11 cellular contexts compared by ENCODE assay signal in genomic region chr12:52279683-52280318, GRCh38. TPM values are rescaled to one million over a fixed set of nuclear protein-coding genes. Genes with fewer than 3 reads are reported as not detected.
DNase-seq lines count a peak whose midpoint lies in the region; ATAC-seq and TF ChIP-seq lines count a peak whose summit lies in the region.
"Had no signal": no experiment of that assay in that cellular context is flagged by ENCODE, and none has a peak within 500 bp of the region (broad histone marks: within the 10 kb centered on the region; RNA-seq: fewer than 3 reads in every experiment).

No MANE protein-coding gene starts in this region.

- no peaks in the 10 kb centered on the region for H3K9me3 Mint-ChIP-seq in mesothelial cell of epicardium
- H3K9me3 Mint-ChIP-seq: IgD-negative memory B cell, T-cell had no signal

- peak; percentile 1 for DNase-seq in activated CD4-positive, CD25-positive, alpha-beta regulatory T cell treated with anti-CD3 and anti-CD28 coated beads, Interleukin-2, amount 50 U/mL, for 72 hours
- peak; percentile 22 to 33 for DNase-seq in breast epithelium (ENCODE audit: low spot score in 2 of 2)
- no peak for DNase-seq in mesothelial cell of epicardium (ENCODE audit: low spot score in 2 of 2, unreplicated experiment in 2 of 2)
- DNase-seq in upper lobe of right lung: no peak
- DNase-seq in DMS153 treated with DMSO at 0.1 percent for 48 hours (lab: John Stamatoyannopoulos, UW; ENCODE audit: unreplicated experiment): no peak
- no peak for DNase-seq in NCI-H1105 (lab: John Stamatoyannopoulos, UW)
- DNase-seq: cortex of kidney had no signal

- peaks cover 12 to 14% of the 10 kb centered on the region in 2 donors for H3K4me1 ChIP-seq in breast epithelium
- H3K4me1 ChIP-seq in upper lobe of right lung: peaks cover 34% of the 10 kb centered on the region

- peak; percentile 17 to 43 (median 34) for TF ChIP-seq CTCF in breast epithelium (IDR thresholded peaks at IDR 0.05)
- no peak for TF ChIP-seq CTCF in mesothelial cell of epicardium (IDR thresholded peaks at IDR 0.05; ENCODE audit: unreplicated experiment)
- no peak for TF ChIP-seq CTCF in upper lobe of right lung (IDR thresholded peaks at IDR 0.05)

- peaks cover 4% of the 10 kb centered on the region for H3K27me3 Mint-ChIP-seq in mesothelial cell of epicardium (ENCODE audit: low read depth)

- H3K27ac Mint-ChIP-seq in mesothelial cell of epicardium: peak overlapping the region; percentile 90
- H3K27ac Mint-ChIP-seq: IgD-negative memory B cell, T-cell had no signal

- H3K4me3 ChIP-seq in breast epithelium (no peak overlapping the region), upper lobe of right lung (no peak overlapping the region)

- H3K27ac ChIP-seq in breast epithelium (peak overlapping the region; percentile 96), upper lobe of right lung (peak overlapping the region; percentile 80)

- intact Hi-C loops in breast epithelium (cut with DNase I; ENCODE audit: low total_unique reads): loop anchor here (1.0 to 10.0 kb wide), 2 partner anchors 124 to 1105 kb away; partner anchors contain the start of gene SP1
- intact Hi-C loops in upper lobe of right lung (cut with DNase I): no loop called here

- ATAC-seq in activated CD4-positive, CD25-positive, alpha-beta regulatory T cell treated with anti-CD3 and anti-CD28 coated beads, Interleukin-2, amount 50 U/mL, for 24 hours: no peak
- ATAC-seq in upper lobe of right lung (no peak), GM18861 (IDR thresholded peaks at IDR 0.05; ENCODE audit: unreplicated experiment) (no peak)

- peaks cover 49% of the 10 kb centered on the region for H3K4me1 Mint-ChIP-seq in mesothelial cell of epicardium

- H3K36me3 Mint-ChIP-seq in mesothelial cell of epicardium: no peaks in the 10 kb centered on the region
- H3K36me3 Mint-ChIP-seq: T-cell had no signal

- H3K36me3 ChIP-seq in breast epithelium (no peaks in the 10 kb centered on the region), upper lobe of right lung (no peaks in the 10 kb centered on the region)

- no peak overlapping the region for H3K4me3 Mint-ChIP-seq in mesothelial cell of epicardium
- H3K4me3 Mint-ChIP-seq: IgD-negative memory B cell had no signal

- H3K9me3 ChIP-seq in breast epithelium: no peaks in the 10 kb centered on the region
- H3K9me3 ChIP-seq in upper lobe of right lung: no peaks in the 10 kb centered on the region

- H3K27me3 ChIP-seq in breast epithelium: no peaks in the 10 kb centered on the region
- H3K27me3 ChIP-seq in upper lobe of right lung: no peaks in the 10 kb centered on the region

- no peak for TF ChIP-seq POLR2A in breast epithelium (IDR thresholded peaks at IDR 0.05)

RNA-seq across cellular contexts. Expression of gene KRT86, which starts 5.4 kb away (rescaled TPM):
- total RNA-seq in breast epithelium (1 to 10 TPM in 1 of 3 donors, under 1 TPM in 1, not detected in 1; 0.66 to 2.2 TPM), mesothelial cell of epicardium (0.16 TPM in 1 of 3 replicates, not detected in the others), upper lobe of right lung (1.1 TPM)

RNA-seq across cellular contexts. Expression of gene KRT81, which starts 11.5 kb away (rescaled TPM):
- total RNA-seq in breast epithelium (10 to 100 TPM in 1 of 3 donors, 1 to 10 TPM in 1, not detected in 1; 3.6 to 29.9 TPM), mesothelial cell of epicardium (0.16 TPM in 1 of 3 replicates, not detected in the others), upper lobe of right lung (not detected)

RNA-seq across cellular contexts. Expression of gene KRT83, which starts 41.4 kb away (rescaled TPM):
- total RNA-seq in breast epithelium (under 1 TPM in 2 of 3 donors, not detected in 1; 0.33 to 0.59 TPM), mesothelial cell of epicardium (not detected in 3 replicates), upper lobe of right lung (not detected)
- total RNA-seq: T-cell had no signal

RNA-seq across cellular contexts. Expression of gene KRT7, which starts 46.8 kb away (rescaled TPM):
- total RNA-seq in breast epithelium (1,000 to 10,000 TPM in 1 of 3 donors, 100 to 1,000 TPM in 1, 1 to 10 TPM in 1; 4.2 to 1,051 (median 358) TPM), mesothelial cell of epicardium (85.5 to 90.3 TPM (median 86.6 TPM) in 3 replicates), upper lobe of right lung (664 TPM)

Comparison
In these comparisons a context has a peak if more than half of its experiments do, and no peak if none do; other contexts are left out.
1. DNase-seq: peak in activated CD4-positive, CD25-positive, alpha-beta regulatory T cell treated with anti-CD3 and anti-CD28 coated beads, Interleukin-2, amount 50 U/mL, for 72 hours (single experiment) and breast epithelium (2 of 2); none in mesothelial cell of epicardium (0 of 2), upper lobe of right lung (single experiment), DMS153 treated with DMSO at 0.1 percent for 48 hours (single experiment) and NCI-H1105 (single experiment).
2. CTCF ChIP-seq: peak in breast epithelium (3 of 3); none in mesothelial cell of epicardium (single experiment) and upper lobe of right lung (single experiment).